8 cellular contexts compared by ENCODE assay signal in the genomic region with DNA sequence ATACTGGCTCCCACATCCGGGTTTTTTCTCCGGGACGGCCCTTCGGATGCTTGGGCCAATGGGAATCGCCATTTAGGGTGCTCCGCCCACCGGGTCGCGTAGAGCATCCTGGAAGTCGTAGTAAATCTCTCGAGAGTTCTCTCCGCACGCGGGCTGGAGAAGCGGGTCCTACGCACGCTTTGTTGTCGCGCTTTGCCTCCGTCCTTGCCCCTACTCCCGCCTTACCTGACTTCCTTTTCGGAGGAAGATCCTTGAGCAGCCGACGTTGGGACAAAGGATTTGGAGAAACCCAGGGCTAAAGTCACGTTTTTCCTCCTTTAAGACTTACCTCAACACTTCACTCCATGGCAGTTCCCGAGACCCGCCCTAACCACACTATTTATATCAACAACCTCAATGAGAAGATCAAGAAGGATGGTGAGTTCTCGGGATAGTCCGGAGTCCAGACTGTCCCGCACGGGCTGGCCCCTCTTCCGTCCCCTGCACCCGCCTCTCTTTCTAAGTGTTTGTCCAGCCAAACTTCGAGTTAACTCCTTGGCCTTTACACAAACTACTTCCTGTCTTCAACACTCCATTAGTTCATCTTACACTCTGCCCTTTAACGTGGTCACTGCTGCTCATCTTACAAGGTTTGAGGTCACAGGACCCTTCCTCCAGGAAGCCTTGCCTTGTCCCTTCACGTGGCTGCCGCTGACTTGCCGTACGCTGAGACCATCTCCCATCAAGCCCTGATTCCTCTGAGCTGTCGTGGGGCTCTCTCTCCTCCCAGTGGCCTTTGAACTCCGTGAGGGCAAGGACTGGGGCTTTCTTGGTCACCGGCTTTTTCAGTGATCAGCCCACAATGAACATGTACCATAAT. TPM values are rescaled to one million over a fixed set of nuclear protein-coding genes. Genes with fewer than 3 reads are reported as not detected.
A peak's percentile ranks its signal among the peaks of the same experiment; 100 is the strongest.
DNase-seq lines count a peak whose midpoint lies in the region; ATAC-seq and TF ChIP-seq lines count a peak whose summit lies in the region.

A gene (plus strand): TSS at position 139 of the 859 bp plus-strand sequence. CDS start 206 bp downstream, at position 345.

- H4K20me1 ChIP-seq in BLaER1, result peaks cover 39% of the 10 kb centered on the region

- H3K36me3 ChIP-seq in BLaER1 (peaks cover 37% of the 10 kb centered on the region), left lung (peaks cover 0 to 12% of the 10 kb centered on the region in 2 donors)

- ATAC-seq in GM19351 (IDR thresholded peaks at IDR 0.05; ENCODE audit: unreplicated experiment) (peak; percentile 53), HG03521 (IDR thresholded peaks at IDR 0.05; ENCODE audit: unreplicated experiment) (peak; percentile 54), left lung (peak; percentile 86)

- H3K9me3 ChIP-seq in BLaER1 (no peaks in the 10 kb centered on the region), left lung (no peaks in the 10 kb centered on the region)

- H3K4me1 ChIP-seq in BLaER1 (peaks cover 69% of the 10 kb centered on the region), left lung (peaks cover 36 to 73% of the 10 kb centered on the region in 2 donors)

- H3K4me3 ChIP-seq in BLaER1, result peak within 1 kb of the TSS; percentile 88
- H3K4me3 ChIP-seq in left lung, result peak within 1 kb of the TSS; percentile 58 to 62

- H3K27ac ChIP-seq in BLaER1, result peak within 1 kb of the TSS; percentile 99
- peak within 1 kb of the TSS; percentile 91 to 94 for H3K27ac ChIP-seq in left lung

- DNase-seq in NCI-H748 (lab: John Stamatoyannopoulos, UW; ENCODE audit: unreplicated experiment) (peak; percentile 100), dermis blood vessel endothelial cell (peak; percentile 99), left lung (peak; percentile 94 to 97)
- DNase-seq in activated CD4-positive, alpha-beta T cell treated with anti-CD3 and anti-CD28 coated beads, Interleukin-2, amount 50 U/mL, for 24 hours (ENCODE audit: low read depth in 1 of 2, low spot score in 1 of 2), result peak; percentile 31 to 97
- DNase-seq in stimulated activated CD4-positive, alpha-beta T cell treated with anti-CD3 and anti-CD28 coated beads, Interleukin-4, amount 100 ng/mL, for 1 hour, result peak; percentile 93

- no peak for TF ChIP-seq CTCF in left lung (IDR thresholded peaks at IDR 0.05)

- H3K9ac ChIP-seq in BLaER1, result peak within 1 kb of the TSS; percentile 99

- peak within 1 kb of the TSS; percentile 91 for H3K4me2 ChIP-seq in BLaER1

- intact Hi-C loops in left lung (cut with DNase I), result no loop called here

- no peaks in the 10 kb centered on the region for H3K27me3 ChIP-seq in BLaER1
- no peaks in the 10 kb centered on the region for H3K27me3 ChIP-seq in left lung

RNA-seq across cellular contexts. Expression of the gene that starts here (rescaled TPM):
- total RNA-seq in dermis blood vessel endothelial cell (22.1 and 45.8 TPM in 2 replicates), left lung (10 to 100 TPM; 46.1 to 79.1 TPM)

Comparison
In these comparisons a context has a peak if more than half of its experiments do, and no peak if none do; other contexts are left out.
1. Peak in every context shown above with its lines: DNase-seq, ATAC-seq, H3K4me3 ChIP-seq and H3K27ac ChIP-seq.